In the genomic region with DNA sequence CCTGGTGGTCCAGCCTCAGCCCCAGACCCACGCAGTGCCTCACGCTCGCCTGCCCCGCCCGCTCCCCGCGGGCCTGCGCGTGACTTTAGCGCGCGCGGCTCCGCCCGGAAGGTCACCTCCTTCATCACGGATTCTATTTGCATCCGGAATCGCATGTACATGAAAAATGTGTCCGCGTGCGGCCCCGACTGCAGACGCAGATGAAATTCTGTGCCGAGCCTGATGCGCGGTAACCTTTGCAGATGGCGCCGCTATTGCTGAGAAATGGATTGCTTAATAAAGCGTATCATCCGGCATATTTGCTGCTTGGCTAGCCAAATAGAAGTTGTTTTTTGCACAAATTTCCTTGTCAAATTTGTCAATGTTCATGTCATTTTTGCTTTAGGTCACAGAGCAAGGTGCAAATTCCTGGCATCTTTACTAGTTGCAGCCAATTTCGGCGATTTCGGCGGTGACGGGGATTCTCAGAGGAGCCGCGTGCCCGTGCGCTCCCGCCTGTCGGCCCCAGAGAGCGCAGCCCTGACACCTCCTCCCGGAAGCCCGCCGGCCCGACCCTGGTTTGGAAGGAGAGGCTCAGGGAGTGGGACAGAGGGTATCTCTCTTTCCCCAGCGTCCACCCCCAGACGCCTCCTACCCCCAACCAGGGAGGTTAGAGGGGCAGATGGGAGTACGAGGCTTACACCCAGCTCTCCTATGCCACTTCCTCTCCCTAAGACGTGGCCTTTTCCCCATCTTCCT, we compare ENCODE assay signal across 17 cellular contexts.
DNase-seq lines count a peak whose midpoint lies in the region; ATAC-seq, FAIRE-seq and TF ChIP-seq lines count a peak whose summit lies in the region.
"Had no signal": no experiment of that assay in that cellular context is flagged by ENCODE, and none has a peak within 500 bp of the region (broad histone marks: within the 10 kb centered on the region; RNA-seq: fewer than 3 reads in every experiment).

No MANE protein-coding gene starts in this region.

- H3K9ac ChIP-seq in K562 (ENCODE audit: insufficient read depth in 1 of 2, low read depth in 2 of 2, low read length in 2 of 2), result no peak overlapping the region

- H3K4me1 ChIP-seq in K562 (replicated peaks in 1 of 2; ENCODE audit: control insufficient read depth in 2 of 2, insufficient read depth in 2 of 2, low read length in 2 of 2) (peaks cover 0 to 18% of the 10 kb centered on the region in 2 experiments; a peak in 2 of 5 replicates), thyroid gland (peaks cover 0 to 7% of the 10 kb centered on the region in 2 donors)
- H3K4me1 ChIP-seq: SJCRH30 had no signal

- FAIRE-seq in K562 (lab: Jason Lieb, UNC), result no peak
- FAIRE-seq: A549, GM19239 had no signal

- ATAC-seq in K562 (no peak), esophagus mucosa (no peak)
- no peak for ATAC-seq in activated CD4-positive, CD25-positive, alpha-beta regulatory T cell treated with anti-CD3 and anti-CD28 coated beads, Interleukin-2, amount 50 U/mL, for 24 hours
- ATAC-seq: A549 had no signal

- H3K36me3 ChIP-seq in H7 (replicated peaks; ENCODE audit: control insufficient read depth, insufficient read depth, low read length), result no peaks in the 10 kb centered on the region
- H3K36me3 ChIP-seq in K562 (ENCODE audit: control insufficient read depth, insufficient read depth, low read length), result no peaks in the 10 kb centered on the region
- no peaks in the 10 kb centered on the region for H3K36me3 ChIP-seq in thyroid gland
- H3K36me3 ChIP-seq: SJCRH30 had no signal

- POLR2A ChIA-PET in K562 (lab: Yijun Ruan, JAX), result no interaction called here

- no TSS peak for BruUV-seq in K562 (replicated peaks; lab: Mats Ljungman, UMichigan)

- peaks cover 61% of the 10 kb centered on the region for H3K27me3 ChIP-seq in H7 (ENCODE audit: control insufficient read depth, insufficient read depth, low read length)
- peaks cover 9 to 38% of the 10 kb centered on the region in 2 experiments for H3K27me3 ChIP-seq in K562 (ENCODE audit: control insufficient read depth in 2 of 2, insufficient read depth in 2 of 2, low read length in 2 of 2)
- H3K27me3 ChIP-seq in thyroid gland, result peaks cover 36% of the 10 kb centered on the region

- intact Hi-C loops in K562 (cut with micrococcal nuclease), result no loop called here
- intact Hi-C loops in thyroid gland (cut with DNase I), result no loop called here

- no peak overlapping the region for H3K4me2 ChIP-seq in K562 (ENCODE audit: insufficient read depth, low read length)
- H3K4me2 ChIP-seq: A549 had no signal

- TF ChIP-seq CTCF in K562 (IDR thresholded peaks at IDR 0.05 in 2 of 3, conservative IDR thresholded peaks at IDR 0.05 in 1 of 3; ENCODE audit: insufficient read depth in 2 of 3, low read depth in 1 of 3, low read length in 3 of 3) (no peak), thyroid gland (IDR thresholded peaks at IDR 0.05) (no peak)

- no peak overlapping the region for H2AFZ ChIP-seq in K562 (ENCODE audit: low read depth, low read length)

- TF ChIP-seq RAD21 in K562 (CRISPR knock-in tag; conservative IDR thresholded peaks at IDR 0.05 in 1 of 2, IDR thresholded peaks at IDR 0.05 in 1 of 2), result no peak

- WGBS in K562 (ENCODE audit: insufficient coverage, low coverage, missing lambda C conversion rate), result 14% methylated on average over 19 of the region's 50 CpGs
- WGBS in thyroid gland, 2 donors, result 7 to 9% methylated on average over 36 to 50 of the region's 50 CpGs

- DNase-seq in H7 (peak; percentile 83), K562 (ENCODE audit: extremely low read depth in 1 of 4, low spot score in 3 of 4) (no peak), retina (peak; percentile 67), NOMO-1 treated with dmso at 0.1 percent for 144 hours (lab: John Stamatoyannopoulos, UW; ENCODE audit: unreplicated experiment) (no peak), thyroid gland (no peak)
- DNase-seq: DMS 273 treated with DMSO at 0.1 percent for 48 hours, NCI-H187 treated with DMSO at 0.1 percent for 48 hours, NCI-H446, NCI-H69, SJCRH30 had no signal

- TF ChIP-seq EP300 in K562 (IDR thresholded peaks at IDR 0.05; ENCODE audit: low read length), result no peak

- CTCF ChIA-PET in K562 (lab: Yijun Ruan, JAX; ENCODE audit: low intra/inter-chr PET ratio), result no interaction called here

- no peaks in the 10 kb centered on the region for H3K79me2 ChIP-seq in K562 (ENCODE audit: control insufficient read depth, insufficient read depth, low read length)

- in situ Hi-C loops in K562 (cut with MboI), result no loop called here

- H3K27ac ChIP-seq in K562 (ENCODE audit: extremely low read depth, low read depth, low read length) (no peak overlapping the region), thyroid gland (no peak overlapping the region)
- H3K27ac ChIP-seq: A549, C4-2B, RWPE1, SJCRH30 had no signal

- H4K20me1 ChIP-seq in K562 (replicated peaks; ENCODE audit: control insufficient read depth, insufficient read depth, low read length), result no peaks in the 10 kb centered on the region; the same call in 1 of the 2 replicates

- H3K9me3 ChIP-seq in K562 (replicated peaks; ENCODE audit: control insufficient read depth, insufficient read depth, low read depth, low read length) (no peaks in the 10 kb centered on the region), iPS-18c (ENCODE audit: control insufficient read depth, insufficient read depth, low read length) (peaks cover 2% of the 10 kb centered on the region), thyroid gland (no peaks in the 10 kb centered on the region)
- H3K9me3 ChIP-seq: A549, SJCRH30 had no signal

- TF ChIP-seq POLR2A in K562 (conservative IDR thresholded peaks at IDR 0.05), result no peak
- TF ChIP-seq POLR2A in thyroid gland (IDR thresholded peaks at IDR 0.05), result no peak

- no peaks in the 10 kb centered on the region for H3K9me1 ChIP-seq in K562 (ENCODE audit: control insufficient read depth, insufficient read depth, low read length)

- H3K4me3 ChIP-seq in H7 (ENCODE audit: insufficient read depth, low read depth, low read length) (no peak overlapping the region), K562 (no peak overlapping the region), iPS-18c (ENCODE audit: insufficient read depth, low read depth, low read length) (peak overlapping the region; percentile 36), thyroid gland (replicated peaks in 1 of 3) (no peak overlapping the region)
- H3K4me3 ChIP-seq: A549, SJCRH30 had no signal

TF ChIP-seq in K562, 482 proteins besides CTCF, POLR2A, EP300 and RAD21:
- TF ChIP-seq ZFP36 (IDR thresholded peaks at IDR 0.05; ENCODE audit: low read depth, low read length, partially characterized antibody) (peak; percentile 51), SMAD2 (IDR thresholded peaks at IDR 0.05; ENCODE audit: low read depth, low read length) (no peak)
- TF ChIP-seq, protein P1, sequence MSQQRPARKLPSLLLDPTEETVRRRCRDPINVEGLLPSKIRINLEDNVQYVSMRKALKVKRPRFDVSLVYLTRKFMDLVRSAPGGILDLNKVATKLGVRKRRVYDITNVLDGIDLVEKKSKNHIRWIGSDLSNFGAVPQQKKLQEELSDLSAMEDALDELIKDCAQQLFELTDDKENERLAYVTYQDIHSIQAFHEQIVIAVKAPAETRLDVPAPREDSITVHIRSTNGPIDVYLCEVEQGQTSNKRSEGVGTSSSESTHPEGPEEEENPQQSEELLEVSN (IDR thresholded peaks at IDR 0.05; ENCODE audit: borderline replicate concordance in 1 of 2, extremely low read depth in 1 of 2, insufficient read depth in 1 of 2, insufficient read length in 1 of 2, low read depth in 1 of 2, low read length in 1 of 2, poor library complexity in 1 of 2, severe bottlenecking in 1 of 2), result peak in 1 of 2 experiments; percentile 24
TF ChIP-seq in K562: peak in this region for 2.

Comparison
In these comparisons a context has a peak if more than half of its experiments do, and no peak if none do; other contexts are left out.
1. DNase-seq: peak in H7 (single experiment) and retina (single experiment); none in K562 (0 of 4), NOMO-1 treated with dmso at 0.1 percent for 144 hours (single experiment) and thyroid gland (0 of 2).